8 cellular contexts compared by ENCODE assay signal in the genomic region with DNA sequence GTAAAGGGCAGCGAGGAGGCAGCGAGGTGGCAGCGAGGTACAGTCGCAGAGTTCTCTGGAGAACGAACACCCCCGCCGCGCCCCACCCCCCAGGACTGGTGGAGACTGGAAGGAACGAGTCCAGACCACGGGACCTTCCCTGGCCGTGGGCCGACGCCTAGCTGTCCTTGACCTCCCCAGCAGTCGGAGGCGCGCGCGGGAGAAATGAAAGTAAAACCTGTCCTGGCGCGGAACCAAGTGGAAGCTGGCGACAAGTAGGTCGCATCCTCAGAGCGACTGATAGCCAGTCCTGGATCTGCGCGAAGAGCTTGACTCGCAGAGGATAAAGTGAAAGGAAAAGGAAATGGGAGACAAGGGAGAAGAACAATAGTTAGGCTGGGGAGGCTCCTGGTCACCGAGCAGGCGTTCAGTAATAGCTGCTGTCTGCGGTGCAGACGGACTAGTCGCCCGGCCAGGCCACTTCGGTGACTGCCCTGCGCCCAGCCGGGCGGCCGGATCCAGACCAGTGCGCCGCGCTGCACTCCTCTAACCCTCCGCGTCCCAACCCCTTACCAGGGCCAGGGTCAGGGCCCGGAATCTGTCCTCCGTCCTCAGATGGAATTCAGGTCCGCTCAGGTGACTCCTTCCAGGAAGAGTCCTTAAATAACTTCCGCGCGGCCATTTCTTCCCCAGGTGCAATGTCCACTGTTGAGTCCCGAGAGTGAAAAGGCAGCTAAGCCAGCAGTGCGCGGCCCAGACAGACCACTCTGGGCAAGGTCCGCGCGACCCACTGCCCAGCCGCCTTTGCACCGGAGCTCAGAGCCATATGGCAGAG. TPM values are rescaled to one million over a fixed set of nuclear protein-coding genes. Genes with fewer than 3 reads are reported as not detected.
A peak's percentile ranks its signal among the peaks of the same experiment; 100 is the strongest.
DNase-seq lines count a peak whose midpoint lies in the region; ATAC-seq and TF ChIP-seq lines count a peak whose summit lies in the region.

No MANE protein-coding gene starts in this region.

- no peak for TF ChIP-seq CTCF in right lobe of liver (IDR thresholded peaks at IDR 0.05)

- DNase-seq in DMS 273 (lab: John Stamatoyannopoulos, UW; ENCODE audit: unreplicated experiment) (peak; percentile 52), DMS 273 treated with DMSO at 0.1 percent for 48 hours (lab: John Stamatoyannopoulos, UW) (no peak), NCI-H146 treated with DMSO at 0.1 percent for 48 hours (lab: John Stamatoyannopoulos, UW; ENCODE audit: unreplicated experiment) (peak; percentile 41), right lobe of liver (peak; percentile 95 to 97 (median 96))
- peak; percentile 62 to 68 for DNase-seq in activated CD4-positive, alpha-beta T cell treated with anti-CD3 and anti-CD28 coated beads, Interleukin-2, amount 50 U/mL, for 4 hours
- DNase-seq in stimulated activated CD4-positive, alpha-beta T cell treated with anti-CD3 and anti-CD28 coated beads, Interleukin-4, amount 100 ng/mL, for 4 hours: peak; percentile 50 to 64

- H3K27ac ChIP-seq in duodenal mucosa (ENCODE audit: low read depth, low read length): peak overlapping the region; percentile 80
- H3K27ac ChIP-seq in right lobe of liver: peak overlapping the region; percentile 88 to 91 (median 89)

- H3K4me1 ChIP-seq in duodenal mucosa (ENCODE audit: control insufficient read depth in 1 of 2, insufficient read depth in 2 of 2, low read length in 2 of 2) (peaks cover 23 to 48% of the 10 kb centered on the region in 2 donors), right lobe of liver (peaks cover 0 to 18% (median 2%) of the 10 kb centered on the region in 4 donors)

- TF ChIP-seq POLR2A in right lobe of liver (IDR thresholded peaks at IDR 0.05): peak; percentile 69

- peaks cover 13 to 15% of the 10 kb centered on the region in 2 donors for H3K27me3 ChIP-seq in duodenal mucosa (ENCODE audit: control insufficient read depth in 1 of 2, insufficient read depth in 2 of 2, low read length in 2 of 2)
- H3K27me3 ChIP-seq in right lobe of liver: no peaks in the 10 kb centered on the region

- ATAC-seq in right lobe of liver (peak; percentile 36 to 57 (median 43)), HG03460 (IDR thresholded peaks at IDR 0.05; ENCODE audit: unreplicated experiment) (no peak)

- peak overlapping the region; percentile 81 to 98 for H3K9ac ChIP-seq in duodenal mucosa (ENCODE audit: low read depth in 1 of 2, low read length in 2 of 2)

- H3K36me3 ChIP-seq in duodenal mucosa (ENCODE audit: control insufficient read depth in 1 of 2, insufficient read depth in 2 of 2, low read length in 2 of 2) (no peaks in the 10 kb centered on the region), right lobe of liver (no peaks in the 10 kb centered on the region)

- H3K4me3 ChIP-seq in duodenal mucosa (ENCODE audit: low read depth in 1 of 2, low read length in 2 of 2) (peak overlapping the region; percentile 90 to 99), right lobe of liver (peak overlapping the region; percentile 66 to 73 (median 72))

- H3K9me3 ChIP-seq in duodenal mucosa (ENCODE audit: control insufficient read depth in 1 of 2, low read length in 2 of 2) (no peaks in the 10 kb centered on the region), right lobe of liver (no peaks in the 10 kb centered on the region)

- WGBS in right lobe of liver (ENCODE audit: insufficient coverage, low coverage, low lambda C conversion rate, missing lambda C conversion rate): under 1% methylated on average over 39 of the region's 56 CpGs

- intact Hi-C loops in right lobe of liver (cut with DNase I): no loop called here

RNA-seq across cellular contexts. Expression of gene ADM, which starts 1.9 kb away (rescaled TPM):
- 10 to 100 TPM in 5 of 6 experiments, 1 to 10 TPM in 1; 7.9 to 82.6 (median 21.6) TPM for total RNA-seq in right lobe of liver

RNA-seq across cellular contexts. Expression of gene SBF2, which starts 8.9 kb away (rescaled TPM):
- 10 to 100 TPM; 13.7 to 28.4 (median 21.3) TPM for total RNA-seq in right lobe of liver
